Comparison of ENCODE assay signal across 11 cellular contexts in genomic region chr1:66337249-66337648, GRCh38.
DNase-seq lines count a peak whose midpoint lies in the region; ATAC-seq, FAIRE-seq and TF ChIP-seq lines count a peak whose summit lies in the region.
"Had no signal": no experiment of that assay in that cellular context is flagged by ENCODE, and none has a peak within 500 bp of the region (broad histone marks: within the 10 kb centered on the region; RNA-seq: fewer than 3 reads in every experiment).

No MANE protein-coding gene starts in this region.

- H3K4me1 Mint-ChIP-seq in T-helper 1 cell treated with Interleukin-12 subunit alpha and Interleukin-12 subunit beta and Interleukin-4 antibody, amounts not matched to agents 30 μg/mL and 1 μg/mL, for 36 hours (ENCODE audit: low read depth), result peaks cover 48% of the 10 kb centered on the region

- WGBS in esophagus squamous epithelium, 2 donors, result 95 to 100% methylated on average over 1 to 4 of the region's 5 CpGs

- ATAC-seq in HG02610 (IDR thresholded peaks at IDR 0.05; ENCODE audit: unreplicated experiment), result no peak

- H3K9me3 ChIP-seq in esophagus squamous epithelium, result no peaks in the 10 kb centered on the region
- H3K9me3 ChIP-seq in skeletal muscle tissue (ENCODE audit: control insufficient read depth in 3 of 3, low read length in 3 of 3), result no peaks in the 10 kb centered on the region

- DNase-seq in GM12892 (ENCODE audit: insufficient read length), result no peak
- DNase-seq in esophagus squamous epithelium (lab: John Stamatoyannopoulos, UW), result no peak
- no peak for DNase-seq in hypothalamus (lab: John Stamatoyannopoulos, UW)
- DNase-seq in NCI-H2196 treated with DMSO at 0.1 percent for 48 hours (lab: John Stamatoyannopoulos, UW; ENCODE audit: unreplicated experiment), result no peak
- DNase-seq in dedifferentiated amniotic fluid mesenchymal stem cell (ENCODE audit: extremely low spot score), result no peak
- DNase-seq: amniotic stem cell, DND-41, H7 had no signal

- peak overlapping the region; percentile 97 for H3K4me3 Mint-ChIP-seq in T-helper 1 cell treated with Interleukin-12 subunit alpha and Interleukin-12 subunit beta and Interleukin-4 antibody, amounts not matched to agents 30 μg/mL and 1 μg/mL, for 36 hours

- H3K27ac Mint-ChIP-seq in T-helper 1 cell treated with Interleukin-12 subunit alpha and Interleukin-12 subunit beta and Interleukin-4 antibody, amounts not matched to agents 30 μg/mL and 1 μg/mL, for 36 hours, result peak overlapping the region; percentile 95

- TF ChIP-seq POLR2A in GM12892 (IDR thresholded peaks at IDR 0.05; ENCODE audit: low read depth, low read length) (peak; percentile 27; the same call in 1 of the 2 replicates), esophagus squamous epithelium (IDR thresholded peaks at IDR 0.05) (no peak)

- no peak for TF ChIP-seq CTCF in esophagus squamous epithelium (IDR thresholded peaks at IDR 0.05)

- H3K4me1 ChIP-seq in esophagus squamous epithelium (peaks cover 12 to 48% (median 22%) of the 10 kb centered on the region in 3 donors), skeletal muscle tissue (ENCODE audit: control insufficient read depth in 3 of 3, insufficient read depth in 3 of 3, low read length in 3 of 3) (peaks cover 30 to 44% (median 36%) of the 10 kb centered on the region in 3 donors)

- H3K27ac ChIP-seq in esophagus squamous epithelium (peak overlapping the region in 3 of 4 donors; percentile 82 to 87 (median 86)), skeletal muscle tissue (ENCODE audit: low read depth, low read length) (peak overlapping the region; percentile 94)

- peak overlapping the region in 1 of 4 donors; percentile 61 for H3K4me3 ChIP-seq in esophagus squamous epithelium
- H3K4me3 ChIP-seq in skeletal muscle tissue (ENCODE audit: low read length in 3 of 3), result peak overlapping the region in 2 of 3 donors; percentile 79 to 89

- peaks cover 48% of the 10 kb centered on the region for H3K36me3 Mint-ChIP-seq in T-helper 1 cell treated with Interleukin-12 subunit alpha and Interleukin-12 subunit beta and Interleukin-4 antibody, amounts not matched to agents 30 μg/mL and 1 μg/mL, for 36 hours (ENCODE audit: low read depth)

- intact Hi-C loops in esophagus squamous epithelium (cut with DNase I), result no loop called here

- FAIRE-seq in GM12892 (lab: Jason Lieb, UNC), result peak; percentile 38

- H3K9me3 Mint-ChIP-seq in T-helper 1 cell treated with Interleukin-12 subunit alpha and Interleukin-12 subunit beta and Interleukin-4 antibody, amounts not matched to agents 30 μg/mL and 1 μg/mL, for 36 hours, result no peaks in the 10 kb centered on the region

- H3K36me3 ChIP-seq in esophagus squamous epithelium, result no peaks in the 10 kb centered on the region
- peaks cover 0 to 6% (median 6%) of the 10 kb centered on the region in 3 donors for H3K36me3 ChIP-seq in skeletal muscle tissue (ENCODE audit: control insufficient read depth in 3 of 3, insufficient read depth in 3 of 3, low read length in 3 of 3)

- no peaks in the 10 kb centered on the region for H3K27me3 ChIP-seq in esophagus squamous epithelium
- no peaks in the 10 kb centered on the region for H3K27me3 ChIP-seq in skeletal muscle tissue (ENCODE audit: control insufficient read depth in 3 of 3, insufficient read depth in 3 of 3, low read length in 3 of 3)

- H3K27me3 Mint-ChIP-seq in T-helper 1 cell treated with Interleukin-12 subunit alpha and Interleukin-12 subunit beta and Interleukin-4 antibody, amounts not matched to agents 30 μg/mL and 1 μg/mL, for 36 hours (ENCODE audit: low read depth), result no peaks in the 10 kb centered on the region

- peak overlapping the region in 1 of 3 donors; percentile 17 for H3K9ac ChIP-seq in skeletal muscle tissue (ENCODE audit: low read depth in 1 of 3, low read length in 3 of 3)
